ENCODE assay signal across 24 cellular contexts in the genomic region with DNA sequence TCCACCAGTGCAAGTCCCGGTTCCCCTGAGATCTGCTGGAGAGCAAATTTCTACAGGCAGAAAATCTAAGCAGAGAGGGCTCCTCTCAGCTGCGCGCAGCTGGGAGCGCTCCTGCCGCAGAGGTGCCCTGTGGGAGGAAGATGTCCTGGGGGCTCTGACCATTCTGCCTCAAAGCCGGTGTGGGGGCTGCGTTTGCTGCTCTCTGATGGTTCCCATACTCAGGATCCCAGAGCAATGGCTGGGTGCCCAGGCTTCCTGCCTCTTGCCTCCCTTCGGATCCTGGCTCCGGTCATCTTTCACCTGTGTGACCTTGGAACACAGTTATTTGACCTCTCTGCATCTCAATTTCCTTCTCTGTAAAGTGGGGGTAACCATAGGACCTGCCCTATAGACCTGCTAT.
"Had no signal": no experiment of that assay in that cellular context is flagged by ENCODE, and none has a peak within 500 bp of the region (broad histone marks: within the 10 kb centered on the region; RNA-seq: fewer than 3 reads in every experiment).

No MANE protein-coding gene starts in this region.

- H3K27ac ChIP-seq: ascending aorta, body of pancreas had no signal

- H3K9me3 ChIP-seq: ascending aorta, body of pancreas had no signal

- DNase-seq: activated CD4-positive, alpha-beta T cell treated with anti-CD3 and anti-CD28 coated beads for 48 hours; activated CD4-positive, alpha-beta T cell treated with anti-CD3 and anti-CD28 coated beads, Interleukin-2, amount 50 U/mL, for 4 hours; activated CD4-positive, CD25-positive, alpha-beta regulatory T cell treated with anti-CD3 and anti-CD28 coated beads, Interleukin-2, amount 50 U/mL, for 72 hours; activated CD8-positive, alpha-beta memory T cell treated with anti-CD3 and anti-CD28 coated beads, Interleukin-2, amount 50 U/mL, for 48 hours; activated CD8-positive, alpha-beta T cell treated with anti-CD3 and anti-CD28 coated beads, Interleukin-2, amount 10 ng/mL, durations not matched to agents 7 days and 5 days; activated effector memory CD4-positive, alpha-beta T cell treated with anti-CD3 and anti-CD28 coated beads, Interleukin-2, amount 50 U/mL, for 16 hours; activated naive CD4-positive, alpha-beta T cell treated with Interleukin-2 at 50 U/mL for 16 hours; activated naive CD8-positive, alpha-beta T cell treated with anti-CD3 and anti-CD28 coated beads, Interleukin-2, amount 50 U/mL, for 24 hours; activated T-cell treated with anti-CD3 and anti-CD28 coated beads, Interleukin-2, amount 50 U/mL, for 1 hour; amniotic stem cell; body of pancreas; MM.1S; NCI-H1105 treated with DMSO at 0.1 percent for 48 hours; NCI-H1436 treated with DMSO at 0.1 percent for 48 hours; NCI-H187; NCI-H2081; NCI-H446; NCI-H524; PC-3; SHP77 treated with DMSO at 0.1 percent for 48 hours had no signal

- H3K27me3 Mint-ChIP-seq: activated naive CD8-positive, alpha-beta T cell treated with anti-CD3 and anti-CD28 coated beads, Interleukin-2, amount 50 U/mL, for 24 hours had no signal

- H3K36me3 ChIP-seq: ascending aorta had no signal

- H3K4me3 ChIP-seq: ascending aorta, body of pancreas had no signal

- H3K27ac Mint-ChIP-seq: activated CD8-positive, alpha-beta T cell treated with anti-CD3 and anti-CD28 coated beads, Interleukin-2, amount 10 ng/mL, durations not matched to agents 7 days and 5 days; activated naive CD4-positive, alpha-beta T cell treated with anti-CD3 and anti-CD28 coated beads, Interleukin-2, amount 50 U/mL, for 72 hours; activated naive CD8-positive, alpha-beta T cell treated with anti-CD3 and anti-CD28 coated beads, Interleukin-2, amount 50 U/mL, for 24 hours; T-helper 1 cell treated with Interleukin-12 subunit alpha and Interleukin-12 subunit beta and Interleukin-4 antibody, amounts not matched to agents 30 μg/mL and 1 μg/mL, for 36 hours; WTC11 had no signal

- H3K27me3 ChIP-seq: ascending aorta had no signal

- ATAC-seq: activated CD8-positive, alpha-beta T cell treated with anti-CD3 and anti-CD28 coated beads, Interleukin-2, amount 10 ng/mL, durations not matched to agents 7 days and 5 days; activated naive CD4-positive, alpha-beta T cell treated with anti-CD3 and anti-CD28 coated beads, Interleukin-2, amount 50 U/mL, for 72 hours; activated naive CD8-positive, alpha-beta T cell treated with anti-CD3 and anti-CD28 coated beads, Interleukin-2, amount 50 U/mL, for 24 hours; body of pancreas; PC-3; WTC11 had no signal

- H3K36me3 Mint-ChIP-seq: activated naive CD4-positive, alpha-beta T cell treated with anti-CD3 and anti-CD28 coated beads, Interleukin-2, amount 50 U/mL, for 72 hours; WTC11 had no signal

- H3K4me1 ChIP-seq: ascending aorta, body of pancreas had no signal

- H3K9me3 Mint-ChIP-seq: activated naive CD4-positive, alpha-beta T cell treated with anti-CD3 and anti-CD28 coated beads, Interleukin-2, amount 50 U/mL, for 72 hours; activated naive CD8-positive, alpha-beta T cell treated with anti-CD3 and anti-CD28 coated beads, Interleukin-2, amount 50 U/mL, for 24 hours; T-helper 1 cell treated with Interleukin-12 subunit alpha and Interleukin-12 subunit beta and Interleukin-4 antibody, amounts not matched to agents 30 μg/mL and 1 μg/mL, for 36 hours; WTC11 had no signal

- H3K4me3 Mint-ChIP-seq: activated CD8-positive, alpha-beta T cell treated with anti-CD3 and anti-CD28 coated beads, Interleukin-2, amount 10 ng/mL, durations not matched to agents 7 days and 5 days; activated naive CD8-positive, alpha-beta T cell treated with anti-CD3 and anti-CD28 coated beads, Interleukin-2, amount 50 U/mL, for 24 hours; T-helper 1 cell treated with Interleukin-12 subunit alpha and Interleukin-12 subunit beta and Interleukin-4 antibody, amounts not matched to agents 30 μg/mL and 1 μg/mL, for 36 hours; WTC11 had no signal
